ENCODE assay signal across 8 cellular contexts in genomic region chr3:133894334-133895207, GRCh38. TPM values are rescaled to one million over a fixed set of nuclear protein-coding genes. Genes with fewer than 3 reads are reported as not detected.
DNase-seq lines count a peak whose midpoint lies in the region; ATAC-seq and TF ChIP-seq lines count a peak whose summit lies in the region.

No MANE protein-coding gene starts in this region.

- POLR2A ChIA-PET in A673 (lab: Charles Lee; ENCODE audit: low non-redundant PET) = no interaction called here

- H3K27ac ChIP-seq in A673 (ENCODE audit: low read depth, low read length, poor library complexity, severe bottlenecking) = no peak overlapping the region
- H3K27ac ChIP-seq in ectodermal cell (ENCODE audit: insufficient read depth, low read depth, low read length, poor library complexity, severe bottlenecking) = no peak overlapping the region

- H3K4me1 Mint-ChIP-seq in mesothelial cell of epicardium = peaks cover 6% of the 10 kb centered on the region
- peaks cover 2% of the 10 kb centered on the region for H3K4me1 Mint-ChIP-seq in activated CD8-positive, alpha-beta memory T cell treated with anti-CD3 and anti-CD28 coated beads, Interleukin-2, amount 10 ng/mL, durations not matched to agents 7 days and 5 days

- TF ChIP-seq CTCF in A673 (conservative IDR thresholded peaks at IDR 0.05; ENCODE audit: low read depth, low read length) (no peak), mesothelial cell of epicardium (IDR thresholded peaks at IDR 0.05; ENCODE audit: unreplicated experiment) (no peak)

- peaks cover 50% of the 10 kb centered on the region for H3K27me3 Mint-ChIP-seq in mesothelial cell of epicardium (ENCODE audit: low read depth)
- H3K27me3 Mint-ChIP-seq in activated CD8-positive, alpha-beta memory T cell treated with anti-CD3 and anti-CD28 coated beads, Interleukin-2, amount 10 ng/mL, durations not matched to agents 7 days and 5 days = peaks cover 60% of the 10 kb centered on the region

- 3% methylated on average over 51 to 52 of the region's 52 CpGs for WGBS in ectodermal cell, 2 experiments

- ATAC-seq in activated CD8-positive, alpha-beta memory T cell treated with anti-CD3 and anti-CD28 coated beads, Interleukin-2, amount 10 ng/mL, durations not matched to agents 7 days and 5 days = no peak

- H3K27me3 ChIP-seq in A673 (replicated peaks; ENCODE audit: insufficient read depth, low read depth, low read length, poor library complexity) (peaks cover 34% of the 10 kb centered on the region), MG63 (peaks cover 21% of the 10 kb centered on the region), ectodermal cell (ENCODE audit: control insufficient read depth, insufficient read depth, low read length, poor library complexity, severe bottlenecking) (peaks cover 52% of the 10 kb centered on the region)

- H3K9me3 ChIP-seq in A673 (ENCODE audit: low read depth, low read length, poor library complexity, severe bottlenecking) (no peaks in the 10 kb centered on the region), MG63 (no peaks in the 10 kb centered on the region), ectodermal cell (ENCODE audit: control insufficient read depth, low read length) (no peaks in the 10 kb centered on the region)

- peak overlapping the region; percentile 64 for H3K4me3 Mint-ChIP-seq in mesothelial cell of epicardium
- H3K4me3 Mint-ChIP-seq in activated CD8-positive, alpha-beta memory T cell treated with anti-CD3 and anti-CD28 coated beads, Interleukin-2, amount 10 ng/mL, durations not matched to agents 7 days and 5 days = no peak overlapping the region

- no peaks in the 10 kb centered on the region for H3K36me3 ChIP-seq in A673 (ENCODE audit: insufficient read depth, low read length, poor library complexity, severe bottlenecking)
- H3K36me3 ChIP-seq in MG63 = no peaks in the 10 kb centered on the region
- H3K36me3 ChIP-seq in ectodermal cell (ENCODE audit: control insufficient read depth, insufficient read depth, low read length) = no peaks in the 10 kb centered on the region

- CTCF ChIA-PET in A673 (lab: Charles Lee) = no interaction called here
- CTCF ChIA-PET in activated CD8-positive, alpha-beta memory T cell treated with anti-CD3 and anti-CD28 coated beads, Interleukin-2, amount 10 ng/mL, durations not matched to agents 7 days and 5 days (lab: Charles Lee) = no interaction called here

- peak overlapping the region; percentile 59 for H3K4me3 ChIP-seq in A673 (ENCODE audit: low read depth, low read length, poor library complexity, severe bottlenecking)
- peak overlapping the region; percentile 83; the same call in 1 of the 2 replicates for H3K4me3 ChIP-seq in MG63
- peak overlapping the region; percentile 68 for H3K4me3 ChIP-seq in ectodermal cell (ENCODE audit: insufficient read depth, low read depth, low read length)

- H3K36me3 Mint-ChIP-seq in mesothelial cell of epicardium = no peaks in the 10 kb centered on the region
- H3K36me3 Mint-ChIP-seq in activated CD8-positive, alpha-beta memory T cell treated with anti-CD3 and anti-CD28 coated beads, Interleukin-2, amount 10 ng/mL, durations not matched to agents 7 days and 5 days = no peaks in the 10 kb centered on the region

- intact Hi-C loops in A673 (cut with micrococcal nuclease; ENCODE audit: unreplicated experiment) = no loop called here

- H3K4me1 ChIP-seq in A673 (ENCODE audit: insufficient read depth, low read length, poor library complexity, severe bottlenecking) = peaks cover 5% of the 10 kb centered on the region
- peaks cover 11% of the 10 kb centered on the region for H3K4me1 ChIP-seq in ectodermal cell (ENCODE audit: control insufficient read depth, insufficient read depth, low read length)

- BruUV-seq in A673 (replicated peaks; lab: Mats Ljungman, UMichigan) = no TSS peak

- no peaks in the 10 kb centered on the region for H3K9me3 Mint-ChIP-seq in mesothelial cell of epicardium
- H3K9me3 Mint-ChIP-seq in activated CD8-positive, alpha-beta memory T cell treated with anti-CD3 and anti-CD28 coated beads, Interleukin-2, amount 10 ng/mL, durations not matched to agents 7 days and 5 days (ENCODE audit: low read depth) = no peaks in the 10 kb centered on the region

- H3K27ac Mint-ChIP-seq in mesothelial cell of epicardium = no peak overlapping the region
- H3K27ac Mint-ChIP-seq in activated CD8-positive, alpha-beta memory T cell treated with anti-CD3 and anti-CD28 coated beads, Interleukin-2, amount 10 ng/mL, durations not matched to agents 7 days and 5 days = no peak overlapping the region

- no peak for DNase-seq in A673 (ENCODE audit: low spot score)
- DNase-seq in MG63 = no peak
- no peak for DNase-seq in mesothelial cell of epicardium (ENCODE audit: low spot score in 2 of 2, unreplicated experiment in 2 of 2)
- no peak for DNase-seq in activated CD8-positive, alpha-beta memory T cell treated with anti-CD3 and anti-CD28 coated beads, Interleukin-2, amount 10 ng/mL, durations not matched to agents 7 days and 5 days
- no peak for DNase-seq in SIG-M5 treated with dmso at 0.1 percent for 504 hours (lab: John Stamatoyannopoulos, UW; ENCODE audit: unreplicated experiment)
- DNase-seq in middle frontal gyrus (ENCODE audit: extremely low spot score, low spot score) = no peak
- DNase-seq in SHP77 (lab: John Stamatoyannopoulos, UW) = no peak

RNA-seq across cellular contexts. Expression of gene RAB6B, which starts 1.1 kb away (rescaled TPM):
- 0.86 and 0.87 TPM in 2 replicates for total RNA-seq in A673 (2021)
- total RNA-seq in MG63 (2014; rRNA removed; shearing (Covaris generic); ENCODE audit: low replicate concordance) = 3.3 and 4.0 TPM in 2 replicates
- polyA plus RNA-seq in ectodermal cell (2013, experiment 1 of 4) = 14.5 TPM
- 15.3 TPM for polyA plus RNA-seq in ectodermal cell (2013, experiment 2 of 4)
- 11.6 TPM for polyA plus RNA-seq in ectodermal cell (2013, experiment 3 of 4)
- polyA plus RNA-seq in ectodermal cell (2013, experiment 4 of 4) = 11.7 TPM
- total RNA-seq in mesothelial cell of epicardium = 10.9 to 12.8 TPM (median 11.0 TPM) in 3 replicates
- total RNA-seq in activated CD8-positive, alpha-beta memory T cell treated with anti-CD3 and anti-CD28 coated beads, Interleukin-2, amount 10 ng/mL, durations not matched to agents 7 days and 5 days = 1 to 10 TPM; 1.0 to 1.3 TPM
